Comparison of ENCODE assay signal across 7 cellular contexts in genomic region chr1:45750298-45751038, GRCh38. TPM values are rescaled to one million over a fixed set of nuclear protein-coding genes. Genes with fewer than 3 reads are reported as not detected.
DNase-seq lines count a peak whose midpoint lies in the region; ATAC-seq, FAIRE-seq and TF ChIP-seq lines count a peak whose summit lies in the region.

TSS of gene IPP (minus strand) at chr1:45750653. CDS start at chr1:45746411, 4,242 bp downstream.

- peaks cover 2% of the 10 kb centered on the region for H3K4me1 Mint-ChIP-seq in astrocyte (ENCODE audit: low read depth, unreplicated experiment)

- no peaks in the 10 kb centered on the region for H3K27me3 Mint-ChIP-seq in astrocyte (ENCODE audit: low read depth, unreplicated experiment)

- peak; percentile 97 for TF ChIP-seq POLR2A in GM18505 (IDR thresholded peaks at IDR 0.05; ENCODE audit: borderline replicate concordance, extremely low read depth, insufficient read depth, insufficient read length)

- H3K36me3 Mint-ChIP-seq in astrocyte (ENCODE audit: low read depth, unreplicated experiment) = peaks cover 9% of the 10 kb centered on the region

- peak within 1 kb of the TSS; percentile 82 for H3K4me3 ChIP-seq in astrocyte (ENCODE audit: insufficient read depth, low read depth, low read length)

- H3K79me2 ChIP-seq in astrocyte (ENCODE audit: insufficient read depth, low read length) = peaks cover 11% of the 10 kb centered on the region

- no peaks in the 10 kb centered on the region for H3K36me3 ChIP-seq in astrocyte (ENCODE audit: insufficient read depth, low read length)

- H3K9ac ChIP-seq in astrocyte (ENCODE audit: low read length) = peak within 1 kb of the TSS; percentile 98

- H2AFZ ChIP-seq in astrocyte (ENCODE audit: low read depth, low read length) = peak within 1 kb of the TSS; percentile 95

- peak within 1 kb of the TSS; percentile 93 for H3K4me2 ChIP-seq in astrocyte (ENCODE audit: low read length)

- peak within 1 kb of the TSS; percentile 92 for H3K4me3 Mint-ChIP-seq in astrocyte (ENCODE audit: unreplicated experiment)

- H3K9me3 Mint-ChIP-seq in astrocyte (ENCODE audit: unreplicated experiment) = peaks cover 18% of the 10 kb centered on the region

- peaks cover 8% of the 10 kb centered on the region for H3K4me1 ChIP-seq in astrocyte (ENCODE audit: insufficient read depth, low read length)

- no peak for FAIRE-seq in astrocyte (lab: Jason Lieb, UNC)

- DNase-seq in NCI-H2029 (lab: John Stamatoyannopoulos, UW) (peak; percentile 100), T-helper 22 cell (ENCODE audit: low read depth) (peak; percentile 84), astrocyte (ENCODE audit: low read depth) (peak; percentile 89), hepatic stellate cell (ENCODE audit: low spot score) (peak; percentile 99), renal cortical epithelial cell (ENCODE audit: low read depth) (peak; percentile 92)

- H3K27me3 ChIP-seq in astrocyte (ENCODE audit: insufficient read depth, low read length) = no peaks in the 10 kb centered on the region

- no peaks in the 10 kb centered on the region for H3K9me3 ChIP-seq in astrocyte (ENCODE audit: insufficient read depth, low read depth, low read length)

- ATAC-seq in GM18505 (IDR thresholded peaks at IDR 0.05; ENCODE audit: unreplicated experiment) (peak; percentile 93), HG02973 (IDR thresholded peaks at IDR 0.05; ENCODE audit: unreplicated experiment) (peak; percentile 86)

- peak within 1 kb of the TSS; percentile 94 for H3K27ac ChIP-seq in astrocyte (ENCODE audit: low read depth, low read length)

- no peak for TF ChIP-seq CTCF in astrocyte (IDR thresholded peaks at IDR 0.05; ENCODE audit: insufficient read depth, low read depth, low read length)

- H4K20me1 ChIP-seq in astrocyte (ENCODE audit: insufficient read depth, low read length) = no peaks in the 10 kb centered on the region

- peak within 1 kb of the TSS; percentile 95 for H3K27ac Mint-ChIP-seq in astrocyte (ENCODE audit: unreplicated experiment)

RNA-seq across cellular contexts. Expression of gene IPP, which starts in this region (rescaled TPM):
- total RNA-seq in astrocyte (13.3 and 18.2 TPM in 2 replicates), renal cortical epithelial cell (8.2 and 18.4 TPM in 2 replicates)

Comparison
In these comparisons a context has a peak if more than half of its experiments do, and no peak if none do; other contexts are left out.
1. Peak in every context shown above with its lines: DNase-seq, ATAC-seq, H3K4me3 ChIP-seq and H3K27ac ChIP-seq.